In genomic region chr3:159992601-159993000, GRCh38 we compare ENCODE assay signal across 23 cellular contexts. TPM values are rescaled to one million over a fixed set of nuclear protein-coding genes. Genes with fewer than 3 reads are reported as not detected.
DNase-seq lines count a peak whose midpoint lies in the region; ATAC-seq and TF ChIP-seq lines count a peak whose summit lies in the region.
"Had no signal": no experiment of that assay in that cellular context is flagged by ENCODE, and none has a peak within 500 bp of the region (broad histone marks: within the 10 kb centered on the region; RNA-seq: fewer than 3 reads in every experiment).

No MANE protein-coding gene starts in this region.

- intact Hi-C loops in breast epithelium (cut with DNase I; ENCODE audit: low total_unique reads): no loop called here

- peak; percentile 29 to 87 for DNase-seq in T47D (ENCODE audit: low read depth in 1 of 2, low spot score in 1 of 2)
- DNase-seq in breast epithelium (ENCODE audit: low spot score in 2 of 2): no peak
- DNase-seq in fibroblast of villous mesenchyme (ENCODE audit: low read depth): peak; percentile 20
- no peak for DNase-seq in type B pancreatic cell (ENCODE audit: extremely low spot score, unreplicated experiment)
- no peak for DNase-seq in hepatic stellate cell (ENCODE audit: low spot score)
- DNase-seq in naive thymus-derived CD8-positive, alpha-beta T cell: no peak
- DNase-seq: AML-193; Calu3; CD8-positive, alpha-beta memory T cell; EL; H9; Karpas-422; MV-4-11; NCI-H1105 treated with DMSO at 0.1 percent for 48 hours; NCI-H1694; NCI-H2081; NCI-H2171; NCI-H524 treated with DMSO at 0.1 percent for 48 hours; Peyer's patch had no signal

- peak overlapping the region; percentile 70 for H3K27ac Mint-ChIP-seq in type B pancreatic cell
- H3K27ac Mint-ChIP-seq in naive thymus-derived CD8-positive, alpha-beta T cell: peak overlapping the region in 1 of 10 donors; percentile 7
- H3K27ac Mint-ChIP-seq: H9 had no signal

- no peaks in the 10 kb centered on the region for H3K9me3 Mint-ChIP-seq in type B pancreatic cell
- no peaks in the 10 kb centered on the region for H3K9me3 Mint-ChIP-seq in naive thymus-derived CD8-positive, alpha-beta T cell
- H3K9me3 Mint-ChIP-seq: CD8-positive, alpha-beta memory T cell had no signal

- H3K36me3 Mint-ChIP-seq in type B pancreatic cell: no peaks in the 10 kb centered on the region
- peaks cover 0 to 8% (median 5%) of the 10 kb centered on the region in 3 donors for H3K36me3 Mint-ChIP-seq in naive thymus-derived CD8-positive, alpha-beta T cell

- no peak overlapping the region for H3K27ac ChIP-seq in breast epithelium
- H3K27ac ChIP-seq: C4-2B, Peyer's patch, SJSA1 had no signal

- in situ Hi-C loops in T47D (cut with HindIII; ENCODE audit: low pct_unique_long_range_greater_than_20kb, low sequenced_read_pairs): no loop called here

- POLR2A ChIA-PET in naive thymus-derived CD8-positive, alpha-beta T cell (lab: Charles Lee): no interaction called here

- no peaks in the 10 kb centered on the region for H3K36me3 ChIP-seq in breast epithelium
- H3K36me3 ChIP-seq: Peyer's patch, SJSA1 had no signal

- no peak for TF ChIP-seq CTCF in breast epithelium (IDR thresholded peaks at IDR 0.05)
- no peak for TF ChIP-seq CTCF in fibroblast of villous mesenchyme (IDR thresholded peaks at IDR 0.05; ENCODE audit: insufficient read depth, low read depth, low read length)
- no peak for TF ChIP-seq CTCF in type B pancreatic cell (conservative IDR thresholded peaks at IDR 0.05)

- no peaks in the 10 kb centered on the region for H3K27me3 ChIP-seq in breast epithelium
- H3K27me3 ChIP-seq: Peyer's patch, SJSA1 had no signal

- TF ChIP-seq EP300 in Ishikawa (IDR thresholded peaks at IDR 0.05; ENCODE audit: borderline replicate concordance): no peak

- H3K27me3 Mint-ChIP-seq in type B pancreatic cell: peaks cover 13% of the 10 kb centered on the region
- H3K27me3 Mint-ChIP-seq in naive thymus-derived CD8-positive, alpha-beta T cell: no peaks in the 10 kb centered on the region
- H3K27me3 Mint-ChIP-seq: CD8-positive, alpha-beta memory T cell had no signal

- peaks cover 5% of the 10 kb centered on the region for H3K4me1 Mint-ChIP-seq in type B pancreatic cell (ENCODE audit: unreplicated experiment)
- H3K4me1 Mint-ChIP-seq in naive thymus-derived CD8-positive, alpha-beta T cell: peaks cover 15 to 34% (median 28%) of the 10 kb centered on the region in 4 donors

- TF ChIP-seq RAD21 in Ishikawa (IDR thresholded peaks at IDR 0.05; ENCODE audit: low read depth): no peak

- no peaks in the 10 kb centered on the region for H3K9me3 ChIP-seq in breast epithelium
- H3K9me3 ChIP-seq: Peyer's patch, SJSA1 had no signal

- H3K4me3 ChIP-seq in breast epithelium (no peak overlapping the region), fibroblast of villous mesenchyme (ENCODE audit: low read depth, low read length) (no peak overlapping the region)
- H3K4me3 ChIP-seq: Peyer's patch, SJSA1 had no signal

- peak overlapping the region; percentile 24 for H3K4me3 Mint-ChIP-seq in type B pancreatic cell
- no peak overlapping the region for H3K4me3 Mint-ChIP-seq in naive thymus-derived CD8-positive, alpha-beta T cell
- H3K4me3 Mint-ChIP-seq: H9 had no signal

- no peak for ATAC-seq in naive thymus-derived CD8-positive, alpha-beta T cell
- no peak for ATAC-seq in GM21447 (IDR thresholded peaks at IDR 0.05; ENCODE audit: unreplicated experiment)

- H3K4me1 ChIP-seq in breast epithelium: no peaks in the 10 kb centered on the region

- TF ChIP-seq POLR2A in breast epithelium (IDR thresholded peaks at IDR 0.05): no peak

TF ChIP-seq in Ishikawa, 13 proteins besides CTCF, POLR2A, EP300 and RAD21:
- TF ChIP-seq MAX (IDR thresholded peaks at IDR 0.05) (no peak), ZBTB7A (IDR thresholded peaks at IDR 0.05; ENCODE audit: low read depth) (no peak), CREB1 (IDR thresholded peaks at IDR 0.05; ENCODE audit: low read depth) (no peak), TEAD4 (IDR thresholded peaks at IDR 0.05) (0 out of 2 replicates have a peak, but pooled peaks have one; percentile 36), TCF12 (IDR thresholded peaks at IDR 0.05; ENCODE audit: low read depth) (no peak), FOXM1 (IDR thresholded peaks at IDR 0.05; ENCODE audit: borderline replicate concordance, low read depth) (no peak), USF1 (IDR thresholded peaks at IDR 0.05) (no peak), YY1 (IDR thresholded peaks at IDR 0.05; ENCODE audit: low read depth) (no peak), NFIC (IDR thresholded peaks at IDR 0.05) (0 out of 2 replicates have a peak, but pooled peaks have one; percentile 26)

RNA-seq across cellular contexts. Expression of gene IL12A, which starts 4.0 kb away (rescaled TPM):
- total RNA-seq in breast epithelium: under 1 TPM in 1 of 3 donors, not detected in 2; 0.98 TPM
- 0.64 and 2.2 TPM in 2 replicates for total RNA-seq in fibroblast of villous mesenchyme
- 0.31 and 0.34 TPM in 2 replicates for total RNA-seq in type B pancreatic cell (ENCODE audit: low replicate concordance)
- total RNA-seq in naive thymus-derived CD8-positive, alpha-beta T cell: 1 to 10 TPM; 1.0 to 3.0 TPM
- under 1 TPM; 0.37 to 0.60 (median 0.43) TPM for polyA plus RNA-seq in naive thymus-derived CD8-positive, alpha-beta T cell
- total RNA-seq: CD8-positive, alpha-beta memory T cell had no signal

Comparison
In these comparisons a context has a peak if more than half of its experiments do, and no peak if none do; other contexts are left out.
1. DNase-seq: peak in T47D (2 of 2) and fibroblast of villous mesenchyme (single experiment); none in breast epithelium (0 of 2), type B pancreatic cell (single experiment), hepatic stellate cell (single experiment) and naive thymus-derived CD8-positive, alpha-beta T cell (0 of 10).